23 cellular contexts compared by ENCODE assay signal in genomic region chr7:81066797-81067196, GRCh38.
A peak's percentile ranks its signal among the peaks of the same experiment; 100 is the strongest.
DNase-seq lines count a peak whose midpoint lies in the region; ATAC-seq and TF ChIP-seq lines count a peak whose summit lies in the region.
"Had no signal": no experiment of that assay in that cellular context is flagged by ENCODE, and none has a peak within 500 bp of the region (broad histone marks: within the 10 kb centered on the region; RNA-seq: fewer than 3 reads in every experiment).

No MANE protein-coding gene starts in this region.

- peaks cover 21% of the 10 kb centered on the region for H3K4me1 Mint-ChIP-seq in type B pancreatic cell (ENCODE audit: unreplicated experiment)
- H3K4me1 Mint-ChIP-seq in naive thymus-derived CD8-positive, alpha-beta T cell = no peaks in the 10 kb centered on the region
- H3K4me1 Mint-ChIP-seq: CD14-positive monocyte; CD4-positive, alpha-beta memory T cell; CD4-positive, CD25-positive, alpha-beta regulatory T cell; CD8-positive, alpha-beta memory T cell had no signal

- no peak for ATAC-seq in GM21786 (IDR thresholded peaks at IDR 0.05; ENCODE audit: unreplicated experiment)
- ATAC-seq in naive thymus-derived CD8-positive, alpha-beta T cell = no peak
- ATAC-seq: GM12878 had no signal

- peak overlapping the region; percentile 97 for H3K27ac Mint-ChIP-seq in type B pancreatic cell
- no peak overlapping the region for H3K27ac Mint-ChIP-seq in naive thymus-derived CD8-positive, alpha-beta T cell
- H3K27ac Mint-ChIP-seq: CD14-positive monocyte; CD4-positive, alpha-beta memory T cell; CD4-positive, CD25-positive, alpha-beta regulatory T cell; CD8-positive, alpha-beta memory T cell had no signal

- DNase-seq in LHCN-M2 (ENCODE audit: low read depth) (peak; percentile 57), myocyte (ENCODE audit: low read depth) (peak; percentile 61), type B pancreatic cell (ENCODE audit: extremely low spot score, unreplicated experiment) (no peak)
- DNase-seq in activated CD8-positive, alpha-beta memory T cell treated with anti-CD3 and anti-CD28 coated beads for 24 hours = no peak
- no peak for DNase-seq in naive thymus-derived CD8-positive, alpha-beta T cell
- DNase-seq: 8988T; ACHN; BE2C; C1 segment of cervical spinal cord; CD4-positive, alpha-beta memory T cell; CD4-positive, CD25-positive, alpha-beta regulatory T cell; CD8-positive, alpha-beta memory T cell; COR-L47; DMS 273 treated with DMSO at 0.1 percent for 48 hours; DMS153; DMS53; DMS79; DND-41; EL; GDM1 had no signal

- peaks cover 3% of the 10 kb centered on the region for H3K36me3 Mint-ChIP-seq in type B pancreatic cell
- H3K36me3 Mint-ChIP-seq in naive thymus-derived CD8-positive, alpha-beta T cell = no peaks in the 10 kb centered on the region
- H3K36me3 Mint-ChIP-seq: CD14-positive monocyte; CD4-positive, alpha-beta memory T cell; CD4-positive, CD25-positive, alpha-beta regulatory T cell; CD8-positive, alpha-beta memory T cell had no signal

- no peaks in the 10 kb centered on the region for H3K27me3 Mint-ChIP-seq in type B pancreatic cell
- no peaks in the 10 kb centered on the region for H3K27me3 Mint-ChIP-seq in naive thymus-derived CD8-positive, alpha-beta T cell
- H3K27me3 Mint-ChIP-seq: CD4-positive, alpha-beta memory T cell; CD4-positive, CD25-positive, alpha-beta regulatory T cell; CD8-positive, alpha-beta memory T cell had no signal

- H3K4me3 Mint-ChIP-seq in type B pancreatic cell = peak overlapping the region; percentile 13
- H3K4me3 Mint-ChIP-seq in naive thymus-derived CD8-positive, alpha-beta T cell = no peak overlapping the region
- H3K4me3 Mint-ChIP-seq: CD14-positive monocyte; CD4-positive, alpha-beta memory T cell; CD4-positive, CD25-positive, alpha-beta regulatory T cell; CD8-positive, alpha-beta memory T cell had no signal

- POLR2A ChIA-PET in naive thymus-derived CD8-positive, alpha-beta T cell (lab: Charles Lee) = no interaction called here

- peaks cover 4% of the 10 kb centered on the region for H3K9me3 Mint-ChIP-seq in type B pancreatic cell
- peaks cover 0 to 3% (median 0%) of the 10 kb centered on the region in 9 donors for H3K9me3 Mint-ChIP-seq in naive thymus-derived CD8-positive, alpha-beta T cell

- TF ChIP-seq CTCF in type B pancreatic cell (conservative IDR thresholded peaks at IDR 0.05) = no peak

Comparison
In these comparisons a context has a peak if more than half of its experiments do, and no peak if none do; other contexts are left out.
1. DNase-seq: peak in LHCN-M2 (single experiment) and myocyte (single experiment); none in type B pancreatic cell (single experiment), activated CD8-positive, alpha-beta memory T cell treated with anti-CD3 and anti-CD28 coated beads for 24 hours (single experiment) and naive thymus-derived CD8-positive, alpha-beta T cell (0 of 10).